ENCODE assay signal across 36 cellular contexts in genomic region chr2:201308914-201309313, GRCh38.
"Had no signal": no experiment of that assay in that cellular context is flagged by ENCODE, and none has a peak within 500 bp of the region (broad histone marks: within the 10 kb centered on the region; RNA-seq: fewer than 3 reads in every experiment).

No MANE protein-coding gene starts in this region.

- H3K36me3 ChIP-seq: MG63 had no signal

- H3K9me3 ChIP-seq: MG63 had no signal

- DNase-seq: Karpas-422, Kasumi-1, MG63, MM.1S, MV-4-11, NCI-H1048, NCI-H1092, NCI-H1092 treated with DMSO at 0.1 percent for 48 hours, NCI-H1105, NCI-H1105 treated with DMSO at 0.1 percent for 48 hours, NCI-H1417, NCI-H1417 treated with DMSO at 0.1 percent for 48 hours, NCI-H1436, NCI-H1436 treated with DMSO at 0.1 percent for 48 hours, NCI-H146, NCI-H1694, NCI-H1694 treated with DMSO at 0.1 percent for 48 hours, NCI-H187, NCI-H187 treated with DMSO at 0.1 percent for 48 hours, NCI-H1930, NCI-H2029, NCI-H2029 treated with DMSO at 0.1 percent for 48 hours, NCI-H2081, NCI-H2081 treated with DMSO at 0.1 percent for 48 hours, NCI-H2107, NCI-H2171, NCI-H2171 treated with DMSO at 0.1 percent for 48 hours, NCI-H2227 treated with DMSO at 0.1 percent for 48 hours, NCI-H226, NCI-H345, NCI-H446, NCI-H446 treated with DMSO at 0.1 percent for 48 hours, NCI-H510A, NCI-H510A treated with DMSO at 0.1 percent for 48 hours, NCI-H524, NCI-H524 treated with DMSO at 0.1 percent for 48 hours had no signal

- H3K4me3 ChIP-seq: MG63 had no signal

- H3K27me3 ChIP-seq: MG63 had no signal
